32 cellular contexts compared by ENCODE assay signal in the genomic region with DNA sequence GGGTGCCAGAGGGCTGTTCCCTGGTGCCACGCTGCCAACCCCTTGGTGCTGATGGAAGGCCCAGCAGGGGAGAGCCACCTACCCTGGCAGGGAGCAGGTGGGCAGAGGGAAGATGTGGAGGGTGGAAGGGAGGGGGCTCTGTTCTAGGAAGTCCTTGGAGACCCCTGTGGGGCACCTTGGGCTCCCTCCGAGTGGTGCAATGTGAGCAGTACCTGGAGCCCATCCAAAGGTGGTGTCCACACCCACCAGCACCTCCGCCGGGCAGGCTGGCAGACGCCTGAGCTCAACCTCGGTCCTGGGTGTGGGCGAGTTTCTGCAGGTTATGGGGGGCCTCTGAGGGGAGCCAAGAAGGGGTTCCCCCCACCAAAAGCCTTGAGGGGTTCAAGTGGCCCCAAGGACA. TPM values are rescaled to one million over a fixed set of nuclear protein-coding genes. Genes with fewer than 3 reads are reported as not detected.
"Had no signal": no experiment of that assay in that cellular context is flagged by ENCODE, and none has a peak within 500 bp of the region (broad histone marks: within the 10 kb centered on the region; RNA-seq: fewer than 3 reads in every experiment).

No MANE protein-coding gene starts in this region.

- H3K79me2 ChIP-seq: parathyroid adenoma had no signal

- H3K9ac ChIP-seq: parathyroid adenoma had no signal

- H3K36me3 Mint-ChIP-seq: memory B cell, natural killer cell had no signal

- H2AFZ ChIP-seq: parathyroid adenoma had no signal

- H3K36me3 ChIP-seq: gastrocnemius medialis, heart left ventricle, neutrophil, prostate gland, right atrium auricular region, sigmoid colon, suprapubic skin, transverse colon, upper lobe of right lung, uterus had no signal

- DNase-seq: dorsolateral prefrontal cortex; effector CD4-positive, alpha-beta T cell; foreskin fibroblast; gastrocnemius medialis; hippocampal formation; kidney glomerular epithelial cell; natural killer cell; sigmoid colon; stimulated activated CD4-positive, alpha-beta T cell treated with anti-CD3 and anti-CD28 coated beads, Interleukin-4, amount 100 ng/mL, for 4 hours; stimulated activated naive CD4-positive, alpha-beta T cell; stimulated activated naive CD8-positive, alpha-beta T cell treated with anti-CD3 and anti-CD28 coated beads, Interleukin-15, amount 100 ng/mL, for 72 hours; transverse colon; upper lobe of right lung; uterus had no signal

- H3K4me1 ChIP-seq: gastrocnemius medialis, heart left ventricle, parathyroid adenoma, prostate gland, right atrium auricular region, sigmoid colon, suprapubic skin, transverse colon, upper lobe of right lung, uterus had no signal

- ATAC-seq: gastrocnemius medialis; natural killer cell; stimulated activated naive CD8-positive, alpha-beta T cell treated with anti-CD3 and anti-CD28 coated beads, Interleukin-15, amount 100 ng/mL, for 72 hours had no signal

- H3K27ac Mint-ChIP-seq: memory B cell; natural killer cell; stimulated activated naive CD8-positive, alpha-beta T cell treated with anti-CD3 and anti-CD28 coated beads, Interleukin-15, amount 100 ng/mL, for 72 hours had no signal

- H3K9me3 ChIP-seq: gastrocnemius medialis, heart left ventricle, neutrophil, prostate gland, right atrium auricular region, sigmoid colon, suprapubic skin, transverse colon, upper lobe of right lung, uterus had no signal

- H3K9me3 Mint-ChIP-seq: memory B cell; natural killer cell; stimulated activated naive CD8-positive, alpha-beta T cell treated with anti-CD3 and anti-CD28 coated beads, Interleukin-15, amount 100 ng/mL, for 72 hours had no signal

- H3K27ac ChIP-seq: dorsolateral prefrontal cortex, gastrocnemius medialis, heart left ventricle, neutrophil, parathyroid adenoma, prostate gland, right atrium auricular region, sigmoid colon, suprapubic skin, transverse colon, upper lobe of right lung, uterus had no signal

- FAIRE-seq: colon, islet of Langerhans had no signal

- H3K4me3 Mint-ChIP-seq: memory B cell; natural killer cell; stimulated activated naive CD8-positive, alpha-beta T cell treated with anti-CD3 and anti-CD28 coated beads, Interleukin-15, amount 100 ng/mL, for 72 hours had no signal

- H3K4me3 ChIP-seq: dorsolateral prefrontal cortex, gastrocnemius medialis, heart left ventricle, lung, prostate gland, right atrium auricular region, sigmoid colon, suprapubic skin, transverse colon, upper lobe of right lung, uterus had no signal

- H3K27me3 ChIP-seq: gastrocnemius medialis, heart left ventricle, neutrophil, right atrium auricular region, sigmoid colon, transverse colon, upper lobe of right lung, uterus had no signal

- H3K27me3 Mint-ChIP-seq: memory B cell; stimulated activated naive CD8-positive, alpha-beta T cell treated with anti-CD3 and anti-CD28 coated beads, Interleukin-15, amount 100 ng/mL, for 72 hours had no signal

- H3K4me1 Mint-ChIP-seq: memory B cell; natural killer cell; stimulated activated naive CD8-positive, alpha-beta T cell treated with anti-CD3 and anti-CD28 coated beads, Interleukin-15, amount 100 ng/mL, for 72 hours had no signal

RNA-seq across cellular contexts. Expression of a gene that starts 11.3 kb away (rescaled TPM):
- total RNA-seq: cerebellum, dorsolateral prefrontal cortex, gastrocnemius medialis, glomerular endothelial cell, heart left ventricle, lung, mononuclear cell, natural killer cell, omental fat pad, prostate gland, right atrium auricular region, sigmoid colon, skeletal muscle tissue, suprapubic skin, transverse colon, upper lobe of right lung, uterus had no signal
- polyA plus RNA-seq: esophagus, heart left ventricle, lung, neural cell, sigmoid colon had no signal

RNA-seq across cellular contexts. Expression of a gene that starts 12.6 kb away (rescaled TPM):
- total RNA-seq: gastrocnemius medialis, glomerular endothelial cell, natural killer cell, prostate gland, right atrium auricular region, sigmoid colon, skeletal muscle tissue, suprapubic skin, transverse colon, upper lobe of right lung had no signal
- polyA plus RNA-seq: liver, lung, neural cell had no signal

RNA-seq across cellular contexts. Expression of a gene that starts 32.3 kb away (rescaled TPM):
- polyA plus RNA-seq: neural cell had no signal
